8 cellular contexts compared by ENCODE assay signal in the genomic region with DNA sequence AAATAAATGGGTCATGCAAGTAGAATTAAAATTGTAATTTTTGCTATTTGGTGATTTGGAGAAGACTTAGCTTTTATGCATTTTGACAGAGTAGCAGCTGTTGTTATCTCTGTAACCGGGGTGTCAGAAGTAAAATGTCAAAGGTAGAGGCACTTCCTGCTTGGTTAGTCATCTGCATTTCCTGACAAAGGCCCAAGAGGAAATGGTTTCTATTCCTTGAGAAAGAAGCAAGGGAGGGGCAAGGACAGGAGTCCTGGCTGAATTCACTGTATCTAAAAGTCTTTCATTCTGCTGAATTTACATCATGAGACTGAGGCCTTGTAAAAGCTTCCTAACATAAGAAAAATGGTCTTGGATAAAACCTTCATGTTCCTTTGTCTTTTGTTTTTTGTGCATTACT.
DNase-seq lines count a peak whose midpoint lies in the region; ATAC-seq and TF ChIP-seq lines count a peak whose summit lies in the region.

No MANE protein-coding gene starts in this region.

- TF ChIP-seq CTCF in AG10803 (conservative IDR thresholded peaks at IDR 0.05; ENCODE audit: low read length), result no peak
- no peak for TF ChIP-seq CTCF in WTC11 (IDR thresholded peaks at IDR 0.05)
- no peak for TF ChIP-seq CTCF in GM13976 (IDR thresholded peaks at IDR 0.05; ENCODE audit: borderline replicate concordance, control extremely low read depth, extremely low read depth, insufficient read depth, missing control alignments)

- CTCF ChIA-PET in WTC11 (lab: Charles Lee), result no interaction called here

- peak overlapping the region; percentile 75 for H3K27ac Mint-ChIP-seq in WTC11
- peak overlapping the region; percentile 43 to 94 (median 82) for H3K27ac Mint-ChIP-seq in naive thymus-derived CD8-positive, alpha-beta T cell

- in situ Hi-C loops in GM13976 (cut with MboI; ENCODE audit: low sequenced_read_pairs, unreplicated experiment), result no loop called here

- H3K4me3 ChIP-seq in AG10803 (ENCODE audit: low read length), result no peak overlapping the region

- H3K4me1 Mint-ChIP-seq in WTC11, result peaks cover 89% of the 10 kb centered on the region
- peaks cover 19 to 73% (median 30%) of the 10 kb centered on the region in 4 donors for H3K4me1 Mint-ChIP-seq in naive thymus-derived CD8-positive, alpha-beta T cell

- DNase-seq in AG10803 (ENCODE audit: low read depth), result peak; percentile 41
- no peak for DNase-seq in WTC11 (ENCODE audit: low spot score)
- DNase-seq in naive thymus-derived CD8-positive, alpha-beta T cell, result peak in 3 of 10 donors; percentile 1 to 21 (median 20)
- no peak for DNase-seq in HK-2 (ENCODE audit: unreplicated experiment)
- DNase-seq in GM13976 (ENCODE audit: low spot score), result no peak
- no peak for DNase-seq in glomerular visceral epithelial cell (ENCODE audit: extremely low spot score)

- no peaks in the 10 kb centered on the region for H3K36me3 Mint-ChIP-seq in WTC11
- H3K36me3 Mint-ChIP-seq in naive thymus-derived CD8-positive, alpha-beta T cell, result no peaks in the 10 kb centered on the region

- H3K4me3 Mint-ChIP-seq in WTC11, result no peak overlapping the region
- H3K4me3 Mint-ChIP-seq in naive thymus-derived CD8-positive, alpha-beta T cell, result peak overlapping the region in 9 of 10 donors; percentile 21 to 68 (median 43)

- H3K9me3 Mint-ChIP-seq in WTC11, result no peaks in the 10 kb centered on the region
- H3K9me3 Mint-ChIP-seq in naive thymus-derived CD8-positive, alpha-beta T cell, result no peaks in the 10 kb centered on the region

- no peaks in the 10 kb centered on the region; the same call in 1 of the 2 replicates for H3K27me3 Mint-ChIP-seq in WTC11 (ENCODE audit: low read depth)
- H3K27me3 Mint-ChIP-seq in naive thymus-derived CD8-positive, alpha-beta T cell, result no peaks in the 10 kb centered on the region

- ATAC-seq in GM19035 (IDR thresholded peaks at IDR 0.05; ENCODE audit: unreplicated experiment), result peak; percentile 73
- peak; percentile 70 for ATAC-seq in HG03108 (IDR thresholded peaks at IDR 0.05; ENCODE audit: unreplicated experiment)
- ATAC-seq in WTC11, result peak; percentile 76
- ATAC-seq in naive thymus-derived CD8-positive, alpha-beta T cell, result peak in 1 of 2 donors; percentile 46

- POLR2A ChIA-PET in WTC11 (lab: Charles Lee), result no interaction called here
- POLR2A ChIA-PET in naive thymus-derived CD8-positive, alpha-beta T cell (lab: Charles Lee), result interaction anchor here (0.6 kb wide), 1 partner anchor 10 kb away, joined by 4 read pairs; no protein-coding TSS in a partner anchor

TF ChIP-seq in WTC11, 78 proteins besides CTCF, POLR2A, EP300 and RAD21:
- TF ChIP-seq CREB1 (CRISPR knock-in tag; IDR thresholded peaks at IDR 0.05), result no peak
- TF ChIP-seq, protein P1, sequence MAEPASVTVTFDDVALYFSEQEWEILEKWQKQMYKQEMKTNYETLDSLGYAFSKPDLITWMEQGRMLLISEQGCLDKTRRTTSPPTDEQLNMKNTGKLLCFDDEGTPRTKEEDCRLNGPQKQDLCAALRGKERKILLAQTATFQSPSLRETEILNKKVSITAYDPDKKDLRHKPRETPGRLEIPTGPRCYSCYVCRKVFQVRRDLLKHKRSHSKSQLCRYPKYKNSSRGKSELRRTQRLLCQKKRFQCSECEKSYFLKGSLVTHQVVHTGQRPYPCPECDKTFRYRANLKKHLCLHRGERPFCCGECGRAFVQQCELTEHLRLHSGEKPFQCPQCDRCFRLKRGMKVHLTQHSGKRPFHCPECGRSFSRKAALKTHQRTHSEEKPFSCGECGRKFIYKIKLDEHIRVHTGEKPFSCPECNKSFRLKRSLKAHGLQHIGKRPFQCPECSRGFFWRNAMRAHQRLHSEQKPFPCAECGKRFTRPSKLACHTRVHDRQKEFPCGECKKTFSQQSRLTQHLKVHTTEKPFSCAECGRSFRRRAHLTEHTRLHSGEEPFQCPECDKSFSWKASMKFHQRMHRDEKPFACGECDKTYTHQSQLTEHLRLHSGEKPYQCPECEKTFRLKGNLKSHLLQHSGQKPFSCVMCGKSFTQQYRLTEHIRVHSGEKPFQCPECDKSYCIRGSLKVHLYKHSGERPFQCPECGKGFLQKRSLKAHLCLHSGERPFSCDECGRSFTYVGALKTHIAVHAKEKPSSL (CRISPR knock-in tag; conservative IDR thresholded peaks at IDR 0.05), result no peak
- TF ChIP-seq, protein P2, sequence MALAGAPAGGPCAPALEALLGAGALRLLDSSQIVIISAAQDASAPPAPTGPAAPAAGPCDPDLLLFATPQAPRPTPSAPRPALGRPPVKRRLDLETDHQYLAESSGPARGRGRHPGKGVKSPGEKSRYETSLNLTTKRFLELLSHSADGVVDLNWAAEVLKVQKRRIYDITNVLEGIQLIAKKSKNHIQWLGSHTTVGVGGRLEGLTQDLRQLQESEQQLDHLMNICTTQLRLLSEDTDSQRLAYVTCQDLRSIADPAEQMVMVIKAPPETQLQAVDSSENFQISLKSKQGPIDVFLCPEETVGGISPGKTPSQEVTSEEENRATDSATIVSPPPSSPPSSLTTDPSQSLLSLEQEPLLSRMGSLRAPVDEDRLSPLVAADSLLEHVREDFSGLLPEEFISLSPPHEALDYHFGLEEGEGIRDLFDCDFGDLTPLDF (CRISPR knock-in tag; IDR thresholded peaks at IDR 0.05), result no peak
- TF ChIP-seq, protein P3, sequence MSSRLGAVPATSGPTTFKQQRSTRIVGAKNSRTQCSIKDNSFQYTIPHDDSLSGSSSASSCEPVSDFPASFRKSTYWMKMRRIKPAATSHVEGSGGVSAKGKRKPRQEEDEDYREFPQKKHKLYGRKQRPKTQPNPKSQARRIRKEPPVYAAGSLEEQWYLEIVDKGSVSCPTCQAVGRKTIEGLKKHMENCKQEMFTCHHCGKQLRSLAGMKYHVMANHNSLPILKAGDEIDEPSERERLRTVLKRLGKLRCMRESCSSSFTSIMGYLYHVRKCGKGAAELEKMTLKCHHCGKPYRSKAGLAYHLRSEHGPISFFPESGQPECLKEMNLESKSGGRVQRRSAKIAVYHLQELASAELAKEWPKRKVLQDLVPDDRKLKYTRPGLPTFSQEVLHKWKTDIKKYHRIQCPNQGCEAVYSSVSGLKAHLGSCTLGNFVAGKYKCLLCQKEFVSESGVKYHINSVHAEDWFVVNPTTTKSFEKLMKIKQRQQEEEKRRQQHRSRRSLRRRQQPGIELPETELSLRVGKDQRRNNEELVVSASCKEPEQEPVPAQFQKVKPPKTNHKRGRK (CRISPR knock-in tag; IDR thresholded peaks at IDR 0.05; ENCODE audit: borderline replicate concordance), result no peak
- TF ChIP-seq, protein P4, sequence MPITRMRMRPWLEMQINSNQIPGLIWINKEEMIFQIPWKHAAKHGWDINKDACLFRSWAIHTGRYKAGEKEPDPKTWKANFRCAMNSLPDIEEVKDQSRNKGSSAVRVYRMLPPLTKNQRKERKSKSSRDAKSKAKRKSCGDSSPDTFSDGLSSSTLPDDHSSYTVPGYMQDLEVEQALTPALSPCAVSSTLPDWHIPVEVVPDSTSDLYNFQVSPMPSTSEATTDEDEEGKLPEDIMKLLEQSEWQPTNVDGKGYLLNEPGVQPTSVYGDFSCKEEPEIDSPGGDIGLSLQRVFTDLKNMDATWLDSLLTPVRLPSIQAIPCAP (CRISPR knock-in tag; IDR thresholded peaks at IDR 0.05), result no peak
- TF ChIP-seq, protein P5, sequence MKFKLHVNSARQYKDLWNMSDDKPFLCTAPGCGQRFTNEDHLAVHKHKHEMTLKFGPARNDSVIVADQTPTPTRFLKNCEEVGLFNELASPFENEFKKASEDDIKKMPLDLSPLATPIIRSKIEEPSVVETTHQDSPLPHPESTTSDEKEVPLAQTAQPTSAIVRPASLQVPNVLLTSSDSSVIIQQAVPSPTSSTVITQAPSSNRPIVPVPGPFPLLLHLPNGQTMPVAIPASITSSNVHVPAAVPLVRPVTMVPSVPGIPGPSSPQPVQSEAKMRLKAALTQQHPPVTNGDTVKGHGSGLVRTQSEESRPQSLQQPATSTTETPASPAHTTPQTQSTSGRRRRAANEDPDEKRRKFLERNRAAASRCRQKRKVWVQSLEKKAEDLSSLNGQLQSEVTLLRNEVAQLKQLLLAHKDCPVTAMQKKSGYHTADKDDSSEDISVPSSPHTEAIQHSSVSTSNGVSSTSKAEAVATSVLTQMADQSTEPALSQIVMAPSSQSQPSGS (CRISPR knock-in tag; IDR thresholded peaks at IDR 0.05; ENCODE audit: borderline replicate concordance, low read depth), result no peak
- TF ChIP-seq, protein P6, sequence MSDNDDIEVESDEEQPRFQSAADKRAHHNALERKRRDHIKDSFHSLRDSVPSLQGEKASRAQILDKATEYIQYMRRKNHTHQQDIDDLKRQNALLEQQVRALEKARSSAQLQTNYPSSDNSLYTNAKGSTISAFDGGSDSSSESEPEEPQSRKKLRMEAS (CRISPR knock-in tag; IDR thresholded peaks at IDR 0.05), result no peak
- no peak for TF ChIP-seq ESRRA (CRISPR knock-in tag; IDR thresholded peaks at IDR 0.05; ENCODE audit: borderline replicate concordance)
- TF ChIP-seq CREM (CRISPR knock-in tag; IDR thresholded peaks at IDR 0.05), result no peak
